ENCODE assay signal across 16 cellular contexts in genomic region chr9:92966518-92966800, GRCh38. TPM values are rescaled to one million over a fixed set of nuclear protein-coding genes. Genes with fewer than 3 reads are reported as not detected.
DNase-seq lines count a peak whose midpoint lies in the region; ATAC-seq and TF ChIP-seq lines count a peak whose summit lies in the region.
"Had no signal": no experiment of that assay in that cellular context is flagged by ENCODE, and none has a peak within 500 bp of the region (broad histone marks: within the 10 kb centered on the region; RNA-seq: fewer than 3 reads in every experiment).

No MANE protein-coding gene starts in this region.

- WGBS in body of pancreas, 2 donors: 85 to 87% methylated on average over 2 to 5 of the region's 5 CpGs

- peak overlapping the region; percentile 96 to 100 (median 98) for H3K27ac Mint-ChIP-seq in CD4-positive, alpha-beta memory T cell
- H3K27ac Mint-ChIP-seq in Calu3 (ENCODE audit: unreplicated experiment): no peak overlapping the region
- H3K27ac Mint-ChIP-seq: nephron progenitor cell had no signal

- peaks cover 0 to 7% (median 1%) of the 10 kb centered on the region in 8 donors for H3K9me3 Mint-ChIP-seq in CD4-positive, alpha-beta memory T cell
- no peaks in the 10 kb centered on the region for H3K9me3 Mint-ChIP-seq in Calu3 (ENCODE audit: low read depth, unreplicated experiment)

- peak overlapping the region; percentile 93 to 99 (median 94) for H3K4me3 Mint-ChIP-seq in CD4-positive, alpha-beta memory T cell
- H3K4me3 Mint-ChIP-seq in Calu3 (ENCODE audit: low read depth, unreplicated experiment): no peak overlapping the region
- H3K4me3 Mint-ChIP-seq: nephron progenitor cell had no signal

- H3K27ac ChIP-seq in CD4-positive, alpha-beta memory T cell (ENCODE audit: low read depth, low read length): peak overlapping the region; percentile 84
- H3K27ac ChIP-seq in OCI-LY1 (ENCODE audit: low read depth, low read length, poor library complexity, severe bottlenecking) (peak overlapping the region; percentile 90), body of pancreas (peak overlapping the region in 3 of 4 donors; percentile 68 to 83 (median 82)), neutrophil (peak overlapping the region; percentile 99)
- H3K27ac ChIP-seq: epithelial cell of prostate had no signal

- H2AFZ ChIP-seq in OCI-LY1 (ENCODE audit: low read length): no peak overlapping the region

- peaks cover 82% of the 10 kb centered on the region for H3K4me1 ChIP-seq in CD4-positive, alpha-beta memory T cell (ENCODE audit: insufficient read depth, low read length)
- H3K4me1 ChIP-seq in OCI-LY1 (ENCODE audit: insufficient read depth, low read length, severe bottlenecking): peaks cover 74% of the 10 kb centered on the region
- peaks cover 7% of the 10 kb centered on the region for H3K4me1 ChIP-seq in body of pancreas
- H3K4me1 ChIP-seq in neutrophil (ENCODE audit: control insufficient read depth in 1 of 2, insufficient read depth in 1 of 2, low read depth in 1 of 2, low read length in 1 of 2): peaks cover 79 to 96% of the 10 kb centered on the region in 2 experiments

- peak overlapping the region; percentile 87 for H3K4me2 ChIP-seq in OCI-LY1 (ENCODE audit: low read length)

- CTCF ChIA-PET in CD4-positive, alpha-beta memory T cell (lab: Charles Lee; ENCODE audit: partially characterized antibody): interaction anchor here (1.0 to 6.6 kb wide), 8 partner anchors 9 to 36 kb away, joined by 3 to 37 read pairs (median 10); no protein-coding TSS in a partner anchor
- CTCF ChIA-PET in Calu3 (lab: Charles Lee): no interaction called here

- H4K20me1 ChIP-seq in OCI-LY1 (ENCODE audit: insufficient read depth, low read length): no peaks in the 10 kb centered on the region

- no peak for DNase-seq in CD4-positive, alpha-beta memory T cell
- no peak for DNase-seq in body of pancreas
- no peak for DNase-seq in Calu3
- no peak for DNase-seq in SIG-M5 (lab: John Stamatoyannopoulos, UW)
- DNase-seq: activated gamma-delta T cell; GDM1; heart right ventricle; NCI-H2171 treated with DMSO at 0.1 percent for 48 hours; nephron progenitor cell; retina; stimulated activated CD4-positive, alpha-beta T cell treated with anti-CD3 and anti-CD28 coated beads, Interleukin-1b, Interleukin-23, amount 100 ng/mL, for 48 hours had no signal

- no peaks in the 10 kb centered on the region for H3K27me3 ChIP-seq in CD4-positive, alpha-beta memory T cell (ENCODE audit: insufficient read depth, low read length)
- H3K27me3 ChIP-seq in OCI-LY1 (ENCODE audit: insufficient read depth, low read length): no peaks in the 10 kb centered on the region
- H3K27me3 ChIP-seq in body of pancreas: no peaks in the 10 kb centered on the region
- no peaks in the 10 kb centered on the region for H3K27me3 ChIP-seq in neutrophil

- ATAC-seq in body of pancreas: no peak
- ATAC-seq in GM18868 (IDR thresholded peaks at IDR 0.05; ENCODE audit: unreplicated experiment): no peak
- ATAC-seq: SK-N-SH treated with all-trans-retinoic acid at 6 μM for 48 hours had no signal

- no peaks in the 10 kb centered on the region for H3K36me3 ChIP-seq in CD4-positive, alpha-beta memory T cell (ENCODE audit: insufficient read depth, low read length)
- H3K36me3 ChIP-seq in OCI-LY1 (ENCODE audit: insufficient read depth, low read length) (no peaks in the 10 kb centered on the region), body of pancreas (replicated peaks in 1 of 2; ENCODE audit: insufficient read depth in 1 of 2, low read depth in 2 of 2) (no peaks in the 10 kb centered on the region), neutrophil (peaks cover 38% of the 10 kb centered on the region)
- H3K36me3 ChIP-seq: heart right ventricle had no signal

- TF ChIP-seq CTCF in OCI-LY1 (IDR thresholded peaks at IDR 0.05; ENCODE audit: low read length) (no peak), body of pancreas (IDR thresholded peaks at IDR 0.05) (no peak), neutrophil (IDR thresholded peaks at IDR 0.05) (no peak), Calu3 (IDR thresholded peaks at IDR 0.05; ENCODE audit: unreplicated experiment) (no peak)

- no peaks in the 10 kb centered on the region for H3K27me3 Mint-ChIP-seq in CD4-positive, alpha-beta memory T cell
- no peaks in the 10 kb centered on the region for H3K27me3 Mint-ChIP-seq in Calu3 (ENCODE audit: unreplicated experiment)

- TF ChIP-seq POLR2A in body of pancreas (IDR thresholded peaks at IDR 0.05): no peak

- H3K79me2 ChIP-seq in OCI-LY1 (ENCODE audit: insufficient read depth, low read length): peaks cover 29% of the 10 kb centered on the region

- intact Hi-C loops in CD4-positive, alpha-beta memory T cell (cut with micrococcal nuclease): no loop called here
- intact Hi-C loops in body of pancreas (cut with DNase I): no loop called here
- intact Hi-C loops in Calu3 (cut with micrococcal nuclease; ENCODE audit: unreplicated experiment): no loop called here

- H3K9ac ChIP-seq in OCI-LY1 (ENCODE audit: low read length): peak overlapping the region; percentile 82; the same call in 1 of the 2 replicates

- H3K4me3 ChIP-seq in CD4-positive, alpha-beta memory T cell (ENCODE audit: low read length in 2 of 2): peak overlapping the region; percentile 86 to 97
- H3K4me3 ChIP-seq in OCI-LY1 (ENCODE audit: low read depth, low read length, poor library complexity, severe bottlenecking) (peak overlapping the region; percentile 76), body of pancreas (no peak overlapping the region), neutrophil (ENCODE audit: low read depth in 1 of 2, low read length in 1 of 2) (peak overlapping the region; percentile 89 to 99)

- no TSS peak for BruUV-seq in Calu3 (replicated peaks; lab: Mats Ljungman, UMichigan)

- no peaks in the 10 kb centered on the region for H3K9me3 ChIP-seq in CD4-positive, alpha-beta memory T cell (ENCODE audit: control insufficient read depth in 1 of 2, low read length in 2 of 2)
- no peaks in the 10 kb centered on the region for H3K9me3 ChIP-seq in OCI-LY1 (ENCODE audit: low read length)
- H3K9me3 ChIP-seq in body of pancreas: no peaks in the 10 kb centered on the region
- H3K9me3 ChIP-seq in neutrophil: no peaks in the 10 kb centered on the region

- peaks cover 30 to 58% of the 10 kb centered on the region in 2 donors for H3K36me3 Mint-ChIP-seq in CD4-positive, alpha-beta memory T cell
- H3K36me3 Mint-ChIP-seq in Calu3 (ENCODE audit: insufficient read depth, unreplicated experiment): no peaks in the 10 kb centered on the region

- POLR2A ChIA-PET in CD4-positive, alpha-beta memory T cell (lab: Charles Lee; ENCODE audit: partially characterized antibody): interaction anchor here (1.1 to 15.5 kb wide), 15 partner anchors 11 to 600 kb away, joined by 4 to 304 read pairs (median 17); partner anchors contain the start of genes BICD2, CARD19, FGD3 and NINJ1

- H3K4me1 Mint-ChIP-seq in CD4-positive, alpha-beta memory T cell: peaks cover 38 to 92% (median 60%) of the 10 kb centered on the region in 4 donors
- H3K4me1 Mint-ChIP-seq in Calu3 (ENCODE audit: low read depth, unreplicated experiment): no peaks in the 10 kb centered on the region

- no peaks in the 10 kb centered on the region for H3F3A ChIP-seq in OCI-LY1 (ENCODE audit: insufficient read depth, low read length)

- H3K9me2 ChIP-seq in OCI-LY1 (ENCODE audit: low read depth, low read length): no peaks in the 10 kb centered on the region

RNA-seq across cellular contexts. Expression of gene FGD3, which starts 19.1 kb away (rescaled TPM):
- 100 to 1,000 TPM; 256 to 272 TPM for total RNA-seq in CD4-positive, alpha-beta memory T cell
- polyA plus RNA-seq in CD4-positive, alpha-beta memory T cell: 100 to 1,000 TPM in 1 of 2 donors, 10 to 100 TPM in 1; 52.7 to 146 TPM
- 10 to 100 TPM; 12.2 to 13.2 TPM for total RNA-seq in body of pancreas
- 3.1 and 4.5 TPM in 2 replicates for total RNA-seq in Calu3 (2022)

Comparison
In these comparisons a context has a peak if more than half of its experiments do, and no peak if none do; other contexts are left out.
1. H3K4me3 ChIP-seq: peak in CD4-positive, alpha-beta memory T cell (2 of 2), OCI-LY1 (single experiment) and neutrophil (2 of 2); none in body of pancreas (0 of 2).
2. RNA of gene FGD3, which starts 19.1 kb away (total RNA-seq): 256 to 272 TPM in CD4-positive, alpha-beta memory T cell; 12.2 to 13.2 TPM in body of pancreas and 3.1 to 4.5 TPM in Calu3; every median in the first group is over 10 times any median in the second.
3. Peak in every context shown above with its lines, with median percentiles within 50 percentile points of each other: H3K27ac ChIP-seq.